30 cellular contexts compared by ENCODE assay signal in genomic region chr7:157986051-157986450, GRCh38.
"Had no signal": no experiment of that assay in that cellular context is flagged by ENCODE, and none has a peak within 500 bp of the region (broad histone marks: within the 10 kb centered on the region; RNA-seq: fewer than 3 reads in every experiment).

No MANE protein-coding gene starts in this region.

- H3K27me3 ChIP-seq: ascending aorta, cardiac muscle cell, dorsolateral prefrontal cortex had no signal

- ATAC-seq: activated CD8-positive, alpha-beta T cell treated with anti-CD3 and anti-CD28 coated beads for 36 hours; activated naive CD4-positive, alpha-beta T cell treated with anti-CD3 and anti-CD28 coated beads, Interleukin-2, amount 50 U/mL, for 72 hours; activated T-cell treated with anti-CD3 and anti-CD28 coated beads, Interleukin-2, amount 50 U/mL, for 4 hours; activated T-helper 17 cell treated with anti-CD3 and anti-CD28 coated beads, Interleukin-2, amount 50 U/mL, for 72 hours; esophagus mucosa; T-helper 17 cell had no signal

- H3K36me3 ChIP-seq: ascending aorta, breast epithelium, cardiac muscle cell had no signal

- H3K4me3 ChIP-seq: ascending aorta, breast epithelium, cardiac muscle cell, coronary artery, dorsolateral prefrontal cortex had no signal

- H3K4me1 ChIP-seq: ascending aorta, breast epithelium had no signal

- H3K27ac ChIP-seq: ascending aorta, breast epithelium, cardiac muscle cell, coronary artery, dorsolateral prefrontal cortex had no signal

- H3K9me3 ChIP-seq: ascending aorta, breast epithelium had no signal

- DNase-seq: activated CD4-positive, alpha-beta T cell treated with anti-CD3 and anti-CD28 coated beads for 1 hour; activated CD4-positive, alpha-beta T cell treated with anti-CD3 and anti-CD28 coated beads for 48 hours; activated CD4-positive, alpha-beta T cell treated with anti-CD3 and anti-CD28 coated beads, Interleukin-2, amount 50 U/mL, for 1 hour; activated CD4-positive, alpha-beta T cell treated with anti-CD3 and anti-CD28 coated beads, Interleukin-2, amount 50 U/mL, for 48 hours; activated CD4-positive, CD25-positive, alpha-beta regulatory T cell; activated CD8-positive, alpha-beta memory T cell treated with anti-CD3 and anti-CD28 coated beads for 24 hours; activated CD8-positive, alpha-beta T cell treated with anti-CD3 and anti-CD28 coated beads for 36 hours; activated gamma-delta T cell; activated naive CD4-positive, alpha-beta T cell; activated naive CD4-positive, alpha-beta T cell treated with anti-CD3 and anti-CD28 coated beads, Interleukin-2, amount 10 ng/mL, durations not matched to agents 7 days and 5 days; activated naive CD8-positive, alpha-beta T cell treated with anti-CD3 and anti-CD28 coated beads, Interleukin-2, amount 10 ng/mL, durations not matched to agents 7 days and 5 days; activated T-cell treated with anti-CD3 and anti-CD28 coated beads, Interleukin-2, amount 50 U/mL, for 4 hours; central memory CD4-positive, alpha-beta T cell; cerebellar nuclear complex; dorsolateral prefrontal cortex; effector memory CD4-positive, alpha-beta T cell; endodermal cell; foreskin fibroblast; head of caudate nucleus; T-helper 1 cell; T-helper 17 cell; T1000 had no signal

- FAIRE-seq: frontal cortex had no signal
